19 cellular contexts compared by ENCODE assay signal in the genomic region with DNA sequence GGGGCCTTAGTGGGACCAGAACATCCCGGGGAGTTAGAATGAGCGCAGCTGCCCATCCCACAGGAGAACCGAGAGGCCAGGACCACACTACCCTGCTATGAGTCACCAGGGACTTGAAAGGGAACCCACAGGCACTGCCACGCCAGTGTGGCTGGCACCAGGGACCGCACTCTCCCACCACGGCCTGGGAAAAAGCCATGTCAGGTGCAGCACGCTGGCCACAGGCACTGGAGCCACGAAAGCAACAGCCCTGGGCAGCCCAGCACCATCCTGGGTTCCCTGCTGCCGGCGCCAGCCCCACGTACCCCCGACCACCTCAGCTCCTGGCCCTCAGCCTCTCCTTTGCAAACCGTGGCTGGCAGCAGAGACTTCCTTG. TPM values are rescaled to one million over a fixed set of nuclear protein-coding genes. Genes with fewer than 3 reads are reported as not detected.
DNase-seq lines count a peak whose midpoint lies in the region; TF ChIP-seq lines count a peak whose summit lies in the region.
"Had no signal": no experiment of that assay in that cellular context is flagged by ENCODE, and none has a peak within 500 bp of the region (broad histone marks: within the 10 kb centered on the region; RNA-seq: fewer than 3 reads in every experiment).

No MANE protein-coding gene starts in this region.

- H3K4me1 ChIP-seq in adrenal gland (replicated peaks in 1 of 2) (peaks cover 0 to 14% of the 10 kb centered on the region in 2 donors), fibroblast of lung (ENCODE audit: control insufficient read depth, extremely low read depth, insufficient read depth, low read length) (peaks cover 21% of the 10 kb centered on the region), skeletal muscle satellite cell (ENCODE audit: control insufficient read depth, insufficient read depth, low read length) (peaks cover 12% of the 10 kb centered on the region)
- H3K4me1 ChIP-seq: left lung had no signal

- peak overlapping the region; percentile 89 for H3K27ac Mint-ChIP-seq in HFFc6
- H3K27ac Mint-ChIP-seq: activated CD4-positive, alpha-beta memory T cell treated with anti-CD3 and anti-CD28 coated beads, Interleukin-2, amount 10 ng/mL, durations not matched to agents 7 days and 5 days had no signal

- peaks cover 2% of the 10 kb centered on the region for H3K27me3 Mint-ChIP-seq in HFFc6 (ENCODE audit: insufficient read depth)
- H3K27me3 Mint-ChIP-seq: activated CD4-positive, alpha-beta memory T cell treated with anti-CD3 and anti-CD28 coated beads, Interleukin-2, amount 10 ng/mL, durations not matched to agents 7 days and 5 days had no signal

- H3K36me3 ChIP-seq in adrenal gland (replicated peaks in 1 of 2) (no peaks in the 10 kb centered on the region), fibroblast of lung (ENCODE audit: control insufficient read depth, insufficient read depth, low read length) (peaks cover 4% of the 10 kb centered on the region), skeletal muscle satellite cell (ENCODE audit: insufficient read depth, low read length) (peaks cover 8% of the 10 kb centered on the region)
- H3K36me3 ChIP-seq: pancreas had no signal

- peak overlapping the region; percentile 36; the same call in 1 of the 2 replicates for H3K4me3 Mint-ChIP-seq in HFFc6
- H3K4me3 Mint-ChIP-seq: activated CD4-positive, alpha-beta memory T cell treated with anti-CD3 and anti-CD28 coated beads, Interleukin-2, amount 10 ng/mL, durations not matched to agents 7 days and 5 days had no signal

- TF ChIP-seq CTCF in HFFc6 (IDR thresholded peaks at IDR 0.05) (no peak), adrenal gland (IDR thresholded peaks at IDR 0.05) (no peak), fibroblast of lung (conservative IDR thresholded peaks at IDR 0.05 in 1 of 2, IDR thresholded peaks at IDR 0.05 in 1 of 2; ENCODE audit: low read depth in 1 of 2, low read length in 2 of 2) (no peak)

- peaks cover 32% of the 10 kb centered on the region for H3K79me2 ChIP-seq in fibroblast of lung (ENCODE audit: control insufficient read depth, insufficient read depth, low read length)

- peaks cover 24% of the 10 kb centered on the region for H3K4me1 Mint-ChIP-seq in HFFc6 (ENCODE audit: low read depth)
- H3K4me1 Mint-ChIP-seq: activated CD4-positive, alpha-beta memory T cell treated with anti-CD3 and anti-CD28 coated beads, Interleukin-2, amount 10 ng/mL, durations not matched to agents 7 days and 5 days had no signal

- H3K27me3 ChIP-seq in adrenal gland (no peaks in the 10 kb centered on the region), fibroblast of lung (ENCODE audit: control insufficient read depth, insufficient read depth, low read length) (no peaks in the 10 kb centered on the region), skeletal muscle satellite cell (ENCODE audit: control insufficient read depth, insufficient read depth, low read length) (no peaks in the 10 kb centered on the region)
- H3K27me3 ChIP-seq: BE2C, heart left ventricle, left lung, pancreas, stomach had no signal

- H3K9me3 ChIP-seq in adrenal gland (replicated peaks in 1 of 3): no peaks in the 10 kb centered on the region
- no peaks in the 10 kb centered on the region for H3K9me3 ChIP-seq in fibroblast of lung (ENCODE audit: control insufficient read depth, insufficient read depth, low read depth, low read length)
- H3K9me3 ChIP-seq in skeletal muscle satellite cell (replicated peaks; ENCODE audit: low read length): no peaks in the 10 kb centered on the region
- H3K9me3 ChIP-seq: BE2C, heart left ventricle, left lung, pancreas, stomach had no signal

- no peaks in the 10 kb centered on the region for H3K9me3 Mint-ChIP-seq in HFFc6
- H3K9me3 Mint-ChIP-seq: activated CD4-positive, alpha-beta memory T cell treated with anti-CD3 and anti-CD28 coated beads, Interleukin-2, amount 10 ng/mL, durations not matched to agents 7 days and 5 days had no signal

- intact Hi-C loops in adrenal gland (cut with DNase I): no loop called here

- H3K9ac ChIP-seq in fibroblast of lung (ENCODE audit: insufficient read depth, low read length) (no peak overlapping the region), skeletal muscle satellite cell (ENCODE audit: low read depth, low read length) (no peak overlapping the region)

- 44 to 71% (median 47%) methylated on average over 5 to 13 of the region's 13 CpGs for WGBS in adrenal gland, 4 donors

- H3K27ac ChIP-seq in adrenal gland (peak overlapping the region in 4 of 5 donors; percentile 28 to 81 (median 60)), fibroblast of lung (ENCODE audit: insufficient read depth, low read length) (peak overlapping the region; percentile 62)
- H3K27ac ChIP-seq: pancreas had no signal

- no peak overlapping the region for H3K4me3 ChIP-seq in adrenal gland
- no peak overlapping the region for H3K4me3 ChIP-seq in fibroblast of lung (replicated peaks in 1 of 4; ENCODE audit: control extremely low read depth in 1 of 4, insufficient read depth in 1 of 4, low read depth in 3 of 4, low read length in 4 of 4)
- H3K4me3 ChIP-seq in skeletal muscle satellite cell (ENCODE audit: low read length): no peak overlapping the region
- H3K4me3 ChIP-seq: heart left ventricle, left lung, pancreas, stomach had no signal

- no peak for DNase-seq in HFFc6
- no peak for DNase-seq in adrenal gland
- DNase-seq in fibroblast of lung (ENCODE audit: low read depth in 2 of 2): no peak
- DNase-seq in NCI-H2107 (lab: John Stamatoyannopoulos, UW): no peak
- no peak for DNase-seq in NCI-H748 treated with DMSO at 0.1 percent for 48 hours (lab: John Stamatoyannopoulos, UW)
- no peak for DNase-seq in activated CD4-positive, alpha-beta T cell treated with anti-CD3 and anti-CD28 coated beads, Interleukin-2, amount 50 U/mL, for 4 hours
- DNase-seq: activated CD4-positive, alpha-beta memory T cell treated with anti-CD3 and anti-CD28 coated beads, Interleukin-2, amount 10 ng/mL, durations not matched to agents 7 days and 5 days; activated T-cell treated with anti-CD3 and anti-CD28 coated beads, Interleukin-2, amount 50 U/mL, for 48 hours; Calu3; erythroblast; heart left ventricle; Kasumi-1; NCI-H1417; NCI-H524 treated with DMSO at 0.1 percent for 48 hours; pancreas; stomach had no signal

- no peak overlapping the region for H3K4me2 ChIP-seq in fibroblast of lung (ENCODE audit: extremely low read depth, insufficient read depth, low read length)
- peak overlapping the region; percentile 10 for H3K4me2 ChIP-seq in skeletal muscle satellite cell (ENCODE audit: low read length)

- H3K36me3 Mint-ChIP-seq in HFFc6 (ENCODE audit: low read depth): peaks cover 5% of the 10 kb centered on the region; the same call in 1 of the 2 replicates

- H4K20me1 ChIP-seq in fibroblast of lung (ENCODE audit: control insufficient read depth, extremely low read depth, insufficient read depth, low read length): no peaks in the 10 kb centered on the region

- no peak overlapping the region for H2AFZ ChIP-seq in fibroblast of lung (ENCODE audit: low read length)

- no peak for TF ChIP-seq POLR2A in adrenal gland (IDR thresholded peaks at IDR 0.05)

RNA-seq across cellular contexts. Expression of a gene that starts 14.1 kb away (rescaled TPM):
- total RNA-seq in HFFc6 (2021; fragmentation: NEBNext Ultra II Directional; extraction: Animal tissue kit (Norgen Biotek cat#: 25700)): 1 to 10 TPM; 2.8 to 5.1 (median 4.1) TPM
- total RNA-seq in adrenal gland: 1 to 10 TPM in 7 of 8 donors, under 1 TPM in 1; 0.95 to 7.0 (median 3.2) TPM
- polyA plus RNA-seq in adrenal gland: 10 to 100 TPM in 1 of 3 donors, 1 to 10 TPM in 1, not detected in 1; 5.5 to 12.4 TPM
- total RNA-seq in fibroblast of lung: 4.9 and 5.4 TPM in 2 replicates
- polyA plus RNA-seq in fibroblast of lung: 1.3 and 1.4 TPM in 2 replicates
- polyA plus RNA-seq in fibroblast of lung (2012): 6.7 TPM in 2 replicates
- 2.3 TPM in 1 of 2 replicates, not detected in the other for polyA minus RNA-seq in fibroblast of lung (ENCODE audit: low replicate concordance)
- 0.51 and 2.8 TPM in 2 replicates for total RNA-seq in skeletal muscle satellite cell (2012; rRNA removed)

RNA-seq across cellular contexts. Expression of a gene that starts 20.1 kb away (rescaled TPM):
- 100 to 1,000 TPM; 132 to 156 (median 137) TPM for total RNA-seq in HFFc6 (2021; fragmentation: NEBNext Ultra II Directional; extraction: Animal tissue kit (Norgen Biotek cat#: 25700))
- total RNA-seq in adrenal gland (100 to 1,000 TPM in 5 of 8 donors, 10 to 100 TPM in 3; 87.7 to 219 (median 110) TPM), fibroblast of lung (65.1 and 72.7 TPM in 2 replicates)
- polyA plus RNA-seq in adrenal gland (100 to 1,000 TPM in 2 of 3 donors, 10 to 100 TPM in 1; 84.2 to 132 (median 108) TPM), fibroblast of lung (127 and 135 TPM in 2 replicates)
- 125 and 138 TPM in 2 replicates for polyA plus RNA-seq in fibroblast of lung (2012)
- polyA minus RNA-seq in fibroblast of lung (ENCODE audit: low replicate concordance): 75.1 and 86.7 TPM in 2 replicates
- 47.7 and 54.0 TPM in 2 replicates for total RNA-seq in skeletal muscle satellite cell (2012; rRNA removed)

RNA-seq across cellular contexts. Expression of a gene that starts 42.6 kb away (rescaled TPM):
- 10 to 100 TPM; 48.7 to 61.5 (median 54.0) TPM for total RNA-seq in HFFc6 (2021; fragmentation: NEBNext Ultra II Directional; extraction: Animal tissue kit (Norgen Biotek cat#: 25700))
- total RNA-seq in adrenal gland (10 to 100 TPM; 16.9 to 46.3 (median 28.7) TPM), fibroblast of lung (14.4 and 18.0 TPM in 2 replicates)
- polyA plus RNA-seq in adrenal gland (10 to 100 TPM in 2 of 3 donors, 1 to 10 TPM in 1; 7.8 to 40.7 (median 25.1) TPM), fibroblast of lung (12.5 and 19.8 TPM in 2 replicates)
- 24.8 and 50.7 TPM in 2 replicates for polyA plus RNA-seq in fibroblast of lung (2012)
- polyA minus RNA-seq in fibroblast of lung (ENCODE audit: low replicate concordance): 11.7 and 12.7 TPM in 2 replicates
- 47.1 and 54.8 TPM in 2 replicates for total RNA-seq in skeletal muscle satellite cell (2012; rRNA removed)

RNA-seq across cellular contexts. Expression of a gene that starts 45.4 kb away (rescaled TPM):
- 1 to 10 TPM; 1.6 to 4.0 (median 2.0) TPM for total RNA-seq in HFFc6 (2021; fragmentation: NEBNext Ultra II Directional; extraction: Animal tissue kit (Norgen Biotek cat#: 25700))
- total RNA-seq in adrenal gland (10 to 100 TPM in 7 of 8 donors, 1 to 10 TPM in 1; 9.4 to 73.6 (median 39.0) TPM), fibroblast of lung (0.50 and 0.77 TPM in 2 replicates)
- polyA plus RNA-seq in adrenal gland (10 to 100 TPM in 2 of 3 donors, 1 to 10 TPM in 1; 2.0 to 40.1 (median 39.7) TPM), fibroblast of lung (1.6 and 2.0 TPM in 2 replicates)
- polyA plus RNA-seq in fibroblast of lung (2012): 6.1 and 6.2 TPM in 2 replicates
- 2.5 and 4.7 TPM in 2 replicates for polyA minus RNA-seq in fibroblast of lung (ENCODE audit: low replicate concordance)
- total RNA-seq in skeletal muscle satellite cell (2012; rRNA removed): 2.3 and 5.0 TPM in 2 replicates
